ENCODE assay signal across 9 cellular contexts in the genomic region with DNA sequence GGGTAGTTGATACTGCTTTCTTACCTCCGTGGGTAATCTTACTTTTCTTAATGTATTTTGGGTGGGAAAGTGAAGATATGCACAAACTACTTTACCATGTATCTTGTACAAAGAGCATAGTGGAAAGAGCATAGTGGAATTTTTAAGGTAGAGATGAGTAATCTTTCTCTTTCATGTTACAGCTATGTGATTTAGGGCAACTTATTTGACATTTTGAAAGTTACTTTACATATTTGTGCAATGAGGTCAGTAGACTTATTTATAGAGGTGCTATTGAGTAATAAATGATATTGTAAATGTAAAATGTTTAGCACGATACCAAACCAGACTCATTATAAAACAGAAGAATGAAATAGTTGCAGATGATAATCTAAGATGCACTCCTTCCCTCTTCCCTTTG.
"Had no signal": no experiment of that assay in that cellular context is flagged by ENCODE, and none has a peak within 500 bp of the region (broad histone marks: within the 10 kb centered on the region; RNA-seq: fewer than 3 reads in every experiment).

No MANE protein-coding gene starts in this region.

- DNase-seq: H9, HCEC 1CT, IMR-90, KG1 had no signal

- ATAC-seq: GM23338, K562 had no signal

- FAIRE-seq: H1, H54, HTR-8/SVneo, K562 had no signal
